Comparison of ENCODE assay signal across 27 cellular contexts in genomic region chr17:54951286-54951685, GRCh38.
"Had no signal": no experiment of that assay in that cellular context is flagged by ENCODE, and none has a peak within 500 bp of the region (broad histone marks: within the 10 kb centered on the region; RNA-seq: fewer than 3 reads in every experiment).

No MANE protein-coding gene starts in this region.

- H3K27ac ChIP-seq: stomach, suprapubic skin, testis, thoracic aorta, thyroid gland, tibial artery, tibial nerve, transverse colon, upper lobe of left lung, upper lobe of right lung, uterus, vagina had no signal

- H3K27me3 ChIP-seq: stomach, suprapubic skin, testis, thyroid gland, tibial artery, tibial nerve, transverse colon, upper lobe of left lung, upper lobe of right lung, uterus, vagina had no signal

- H3K4me3 ChIP-seq: stomach, suprapubic skin, testis, thoracic aorta, thyroid gland, tibial artery, tibial nerve, transverse colon, upper lobe of left lung, upper lobe of right lung, uterus, vagina had no signal

- H3K9me3 ChIP-seq: stomach, suprapubic skin, testis, thoracic aorta, thyroid gland, tibial artery, tibial nerve, transverse colon, upper lobe of left lung, upper lobe of right lung, uterus, vagina had no signal

- H3K36me3 ChIP-seq: uterus had no signal

- H3K4me1 ChIP-seq: suprapubic skin, testis, thyroid gland, tibial artery, tibial nerve, transverse colon, upper lobe of left lung, upper lobe of right lung, uterus, vagina had no signal

- DNase-seq: stimulated activated CD4-positive, alpha-beta T cell treated with anti-CD3 and anti-CD28 coated beads, Interleukin-2, amount 100 ng/mL, for 48 hours; stimulated activated CD4-positive, alpha-beta T cell treated with anti-CD3 and anti-CD28 coated beads, Interleukin-4, amount 100 ng/mL, for 1 hour; stimulated activated CD4-positive, alpha-beta T cell treated with anti-CD3 and anti-CD28 coated beads, Interleukin-4, amount 100 ng/mL, for 24 hours; stimulated activated CD4-positive, alpha-beta T cell treated with anti-CD3 and anti-CD28 coated beads, Interleukin-4, amount 100 ng/mL, for 4 hours; stimulated activated CD8-positive, alpha-beta memory T cell treated with anti-CD3 and anti-CD28 coated beads, Interleukin-4, amount 100 ng/mL, for 48 hours; stimulated activated naive B cell treated with anti-CD40 and anti-IgM and Interleukin-4, amounts not matched to agents 10 μg/mL and 1 μg/mL and 100 μg/mL, for 72 hours; stimulated activated naive CD4-positive, alpha-beta T cell; stimulated activated naive CD4-positive, alpha-beta T cell treated with Interleukin-2 at 50 U/mL for 16 hours; stimulated activated naive CD8-positive, alpha-beta T cell treated with anti-CD3 and anti-CD28 coated beads, Interleukin-15, amount 100 ng/mL, for 72 hours; stimulated activated naive CD8-positive, alpha-beta T cell treated with anti-CD3 and anti-CD28 coated beads, Interleukin-15, Interleukin-2, amounts not matched to agents 100 U/mL and 50 U/mL, for 24 hours; stomach; substantia nigra; testis; thyroid gland; tibial artery; transverse colon; trophoblast cell; upper lobe of left lung; upper lobe of right lung; uterus had no signal

- ATAC-seq: stimulated activated effector memory CD8-positive, alpha-beta T cell treated with anti-CD3 and anti-CD28 coated beads, Interleukin-12 subunit alpha, Interleukin-12 subunit beta, amount 100 ng/mL, for 72 hours; stimulated activated memory B cell treated with anti-CD40 and anti-IgM and Interleukin-4, amounts not matched to agents 10 μg/mL and 1 μg/mL and 100 μg/mL, for 72 hours; stimulated activated naive B cell treated with anti-CD40 and anti-IgM and Interleukin-4, amounts not matched to agents 10 μg/mL and 1 μg/mL and 100 μg/mL, for 72 hours; stimulated activated naive CD8-positive, alpha-beta T cell treated with anti-CD3 and anti-CD28 coated beads, Interleukin-15, amount 100 ng/mL, for 72 hours; stimulated activated naive CD8-positive, alpha-beta T cell treated with anti-CD3 and anti-CD28 coated beads, Interleukin-15, Interleukin-2, amounts not matched to agents 100 U/mL and 50 U/mL, for 24 hours; upper lobe of right lung had no signal

- FAIRE-seq: urothelium cell line had no signal
